8 cellular contexts compared by ENCODE assay signal in the genomic region with DNA sequence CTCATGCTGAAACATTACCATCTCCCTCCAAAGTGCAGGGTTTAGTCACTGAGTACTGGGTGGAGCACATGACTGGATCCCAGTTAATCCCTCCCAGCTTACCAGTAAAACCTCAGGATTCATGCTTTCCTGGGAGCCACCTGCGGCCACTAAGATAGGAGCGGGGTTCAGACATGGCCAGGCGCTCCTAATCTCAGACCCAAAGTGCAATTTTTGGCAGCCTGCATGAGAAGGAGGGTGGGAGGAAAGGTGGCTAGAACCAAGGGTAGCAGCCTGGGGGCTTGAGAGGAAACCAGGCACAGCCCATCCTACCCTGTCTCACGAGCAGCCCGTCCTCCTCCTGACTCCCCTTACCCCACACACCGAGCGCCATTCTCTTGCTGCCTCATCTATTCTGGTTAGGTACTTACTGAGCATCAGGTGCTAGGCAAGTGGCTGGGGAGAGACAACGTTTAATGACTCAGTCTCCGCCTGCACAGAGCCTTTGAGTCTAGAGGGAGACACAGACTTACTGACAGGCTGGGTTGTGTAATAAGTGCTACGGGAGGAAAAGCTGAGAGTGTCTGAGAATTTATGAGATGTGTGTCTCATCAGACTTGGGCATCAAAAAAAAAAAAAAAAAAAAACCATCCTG. TPM values are rescaled to one million over a fixed set of nuclear protein-coding genes. Genes with fewer than 3 reads are reported as not detected.
A peak's percentile ranks its signal among the peaks of the same experiment; 100 is the strongest.
DNase-seq lines count a peak whose midpoint lies in the region; ATAC-seq and TF ChIP-seq lines count a peak whose summit lies in the region.

No MANE protein-coding gene starts in this region.

- peaks cover 50% of the 10 kb centered on the region for H3K4me1 ChIP-seq in vagina

- TF ChIP-seq CTCF in astrocyte of the spinal cord (IDR thresholded peaks at IDR 0.05; ENCODE audit: low read depth, low read length) = no peak
- TF ChIP-seq CTCF in vagina (IDR thresholded peaks at IDR 0.05) = no peak

- in situ Hi-C loops in astrocyte of the spinal cord (cut with HindIII; ENCODE audit: low sequenced_read_pairs) = no loop called here

- peak in 1 of 2 donors; percentile 45 for TF ChIP-seq POLR2A in vagina (IDR thresholded peaks at IDR 0.05)

- H3K36me3 ChIP-seq in vagina = no peaks in the 10 kb centered on the region

- H3K27me3 ChIP-seq in vagina = no peaks in the 10 kb centered on the region

- ATAC-seq in GM18502 (IDR thresholded peaks at IDR 0.05; ENCODE audit: poor library complexity, unreplicated experiment) = no peak

- H3K27ac ChIP-seq in vagina = peak overlapping the region; percentile 92

- no peaks in the 10 kb centered on the region for H3K9me3 ChIP-seq in vagina

- intact Hi-C loops in vagina (cut with DNase I) = loop anchor here (10.0 kb wide), 1 partner anchor 304 kb away; no protein-coding TSS in a partner anchor

- no peak overlapping the region for H3K4me3 ChIP-seq in astrocyte of the spinal cord (ENCODE audit: low read depth, low read length)
- H3K4me3 ChIP-seq in vagina = no peak overlapping the region

- DNase-seq in stimulated activated CD4-positive, alpha-beta T cell treated with anti-CD3 and anti-CD28 coated beads, Interleukin-15, amount 100 ng/mL, for 24 hours = peak; percentile 26
- no peak for DNase-seq in stimulated activated CD4-positive, alpha-beta T cell treated with anti-CD3 and anti-CD28 coated beads, Interleukin-4, amount 100 ng/mL, for 1 hour
- DNase-seq in astrocyte of the spinal cord (ENCODE audit: low read depth, low spot score) (peak; percentile 87), kidney tubule cell (ENCODE audit: low spot score) (peak; percentile 91), vagina (ENCODE audit: extremely low spot score in 2 of 2) (peak in 1 of 2 donors; percentile 98), germinal center (ENCODE audit: low spot score) (no peak)
- no peak for DNase-seq in activated effector memory CD4-positive, alpha-beta T cell treated with Interleukin-2 at 50 U/mL for 16 hours

RNA-seq across cellular contexts. Expression of gene GPRC5A, which starts 9.9 kb away (rescaled TPM):
- total RNA-seq in vagina = 26.8 TPM

RNA-seq across cellular contexts. Expression of gene GPRC5D, which starts 50.7 kb away (rescaled TPM):
- not detected for total RNA-seq in vagina

Comparison
In these comparisons a context has a peak if more than half of its experiments do, and no peak if none do; other contexts are left out.
1. DNase-seq: peak in stimulated activated CD4-positive, alpha-beta T cell treated with anti-CD3 and anti-CD28 coated beads, Interleukin-15, amount 100 ng/mL, for 24 hours (single experiment), astrocyte of the spinal cord (single experiment) and kidney tubule cell (single experiment); none in stimulated activated CD4-positive, alpha-beta T cell treated with anti-CD3 and anti-CD28 coated beads, Interleukin-4, amount 100 ng/mL, for 1 hour (single experiment), activated effector memory CD4-positive, alpha-beta T cell treated with Interleukin-2 at 50 U/mL for 16 hours (single experiment) and germinal center (single experiment).